Comparison of ENCODE assay signal across 8 cellular contexts in the genomic region with DNA sequence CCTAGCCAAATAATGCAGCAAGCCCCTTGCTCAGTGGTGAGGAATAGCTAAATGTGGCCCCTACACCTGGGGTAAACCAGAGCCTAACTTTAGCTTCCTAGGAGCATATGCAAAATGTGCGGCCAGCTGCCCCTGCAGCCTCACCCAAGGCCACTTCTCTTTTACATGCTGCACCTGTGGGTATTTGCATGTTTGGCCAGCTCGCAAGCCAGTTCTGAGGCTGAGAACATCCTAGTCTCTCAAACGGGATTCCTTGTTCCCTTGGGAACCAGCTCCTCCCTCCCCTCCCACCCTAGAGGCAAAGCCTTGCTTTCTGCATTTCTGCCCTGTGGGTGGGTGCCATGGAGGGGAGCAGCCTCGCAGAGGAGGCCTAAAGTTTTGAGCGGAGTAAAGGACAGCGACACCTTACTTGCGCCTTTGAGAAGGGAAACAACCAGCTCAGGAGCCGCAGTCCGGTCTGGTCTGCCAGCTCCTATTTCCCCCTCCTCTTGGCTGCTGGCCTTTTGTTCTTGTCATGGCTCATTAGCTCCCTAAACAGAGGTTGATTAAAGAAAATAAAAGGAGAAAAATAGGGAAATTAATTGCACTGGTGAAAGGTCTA.
DNase-seq lines count a peak whose midpoint lies in the region; ATAC-seq and TF ChIP-seq lines count a peak whose summit lies in the region.

No MANE protein-coding gene starts in this region.

- CTCF ChIA-PET in PC-3 (lab: Charles Lee), result no interaction called here

- no TSS peak for BruUV-seq in PC-3 (replicated peaks; lab: Mats Ljungman, UMichigan)

- H3K27me3 ChIP-seq in iPS-20b (ENCODE audit: insufficient read depth, low read length) (no peaks in the 10 kb centered on the region), PC-3 (ENCODE audit: low read length) (no peaks in the 10 kb centered on the region), trophoblast cell (ENCODE audit: insufficient read depth, low read length) (no peaks in the 10 kb centered on the region)

- H3K14ac ChIP-seq in trophoblast cell (ENCODE audit: low read length), result no peak overlapping the region

- no CpG with 5 or more reads among the region's 9 CpGs for WGBS in trophoblast cell (ENCODE audit: extremely low coverage, insufficient coverage, insufficient read length)

- H3K18ac ChIP-seq in trophoblast cell (ENCODE audit: low read length), result no peak overlapping the region

- no peaks in the 10 kb centered on the region for H3K9me2 ChIP-seq in PC-3 (replicated peaks; ENCODE audit: low read length)

- H2AFZ ChIP-seq in PC-3 (ENCODE audit: low read length) (no peak overlapping the region), trophoblast cell (ENCODE audit: insufficient read depth, low read length, poor library complexity) (no peak overlapping the region)

- POLR2A ChIA-PET in PC-3 (lab: Charles Lee; ENCODE audit: unreplicated experiment), result no interaction called here

- no peak overlapping the region for H3K4ac ChIP-seq in trophoblast cell (ENCODE audit: low read depth, low read length)

- DNase-seq in PC-3 (no peak), NCI-H2227 (lab: John Stamatoyannopoulos, UW; ENCODE audit: unreplicated experiment) (no peak), trophoblast cell (no peak)
- DNase-seq in stimulated activated CD4-positive, alpha-beta T cell treated with anti-CD3 and anti-CD28 coated beads, Interleukin-4, amount 100 ng/mL, for 1 hour, result no peak

- H4K12ac ChIP-seq in trophoblast cell (ENCODE audit: low read depth, low read length), result no peak overlapping the region

- no peak overlapping the region for H4K8ac ChIP-seq in trophoblast cell (ENCODE audit: low read depth, low read length)

- H2BK5ac ChIP-seq in trophoblast cell (ENCODE audit: low read depth, low read length, poor library complexity), result no peak overlapping the region

- H3K4me2 ChIP-seq in PC-3 (ENCODE audit: low read length) (no peak overlapping the region), trophoblast cell (ENCODE audit: low read length) (no peak overlapping the region)

- ATAC-seq in GM18520 (IDR thresholded peaks at IDR 0.05; ENCODE audit: unreplicated experiment) (peak; percentile 60), GM21825 (IDR thresholded peaks at IDR 0.05; ENCODE audit: unreplicated experiment) (peak; percentile 66), HG03575 (IDR thresholded peaks at IDR 0.05; ENCODE audit: extremely low read depth, insufficient number of reproducible peaks, low FRiP score, unreplicated experiment) (peak; percentile 56), PC-3 (no peak)

- H3K9me3 ChIP-seq in iPS-20b (ENCODE audit: insufficient read depth, low read depth, low read length) (no peaks in the 10 kb centered on the region), PC-3 (ENCODE audit: low read length) (no peaks in the 10 kb centered on the region), trophoblast cell (ENCODE audit: insufficient read depth, low read depth, low read length) (no peaks in the 10 kb centered on the region)

- TF ChIP-seq CTCF in PC-3 (conservative IDR thresholded peaks at IDR 0.05; ENCODE audit: low read depth, low read length), result no peak

- no peaks in the 10 kb centered on the region for H3K79me1 ChIP-seq in trophoblast cell (ENCODE audit: low read length)

- H3K79me2 ChIP-seq in PC-3 (ENCODE audit: low read length) (no peaks in the 10 kb centered on the region), trophoblast cell (ENCODE audit: control insufficient read depth, insufficient read depth, low read length, poor library complexity) (no peaks in the 10 kb centered on the region)

- no peaks in the 10 kb centered on the region for H4K20me1 ChIP-seq in PC-3 (ENCODE audit: low read length)

- H3K36me3 ChIP-seq in iPS-20b (ENCODE audit: insufficient read depth, low read depth, low read length), result no peaks in the 10 kb centered on the region
- H3K36me3 ChIP-seq in PC-3 (ENCODE audit: low read depth, low read length), result no peaks in the 10 kb centered on the region
- no peaks in the 10 kb centered on the region for H3K36me3 ChIP-seq in trophoblast cell (ENCODE audit: control insufficient read depth in 1 of 2, insufficient read depth in 2 of 2, low read length in 2 of 2)

- peak overlapping the region; percentile 38; the same call in 1 of the 2 replicates for H3K9ac ChIP-seq in iPS-20b (ENCODE audit: low read depth, low read length)
- no peak overlapping the region for H3K9ac ChIP-seq in PC-3 (ENCODE audit: low read length)
- H3K9ac ChIP-seq in trophoblast cell (ENCODE audit: low read length), result no peak overlapping the region

- H3K4me1 ChIP-seq in iPS-20b (ENCODE audit: insufficient read depth, low read length), result peaks cover 24% of the 10 kb centered on the region
- no peaks in the 10 kb centered on the region for H3K4me1 ChIP-seq in PC-3 (ENCODE audit: insufficient read depth, low read length)
- H3K4me1 ChIP-seq in trophoblast cell (ENCODE audit: control insufficient read depth in 1 of 2, insufficient read depth in 2 of 2, low read length in 2 of 2), result peaks cover 0 to 2% of the 10 kb centered on the region in 2 experiments

- no peak overlapping the region for H2AK5ac ChIP-seq in trophoblast cell (ENCODE audit: low read length)

- no peak overlapping the region for H3K23ac ChIP-seq in trophoblast cell (ENCODE audit: low read length)

- no peak overlapping the region for H2BK12ac ChIP-seq in trophoblast cell (ENCODE audit: low read length)

- intact Hi-C loops in PC-3 (cut with micrococcal nuclease), result no loop called here

- H2BK120ac ChIP-seq in trophoblast cell (ENCODE audit: insufficient read depth, low read length, poor library complexity), result no peak overlapping the region

- H4K91ac ChIP-seq in trophoblast cell (ENCODE audit: low read depth, low read length), result no peak overlapping the region

- H3K27ac ChIP-seq in iPS-20b (ENCODE audit: low read length) (no peak overlapping the region), PC-3 (ENCODE audit: low read length) (no peak overlapping the region), trophoblast cell (ENCODE audit: low read depth, low read length) (no peak overlapping the region)

- H3K4me3 ChIP-seq in iPS-20b (ENCODE audit: low read length) (peak overlapping the region; percentile 27; the same call in 1 of the 2 replicates), PC-3 (ENCODE audit: low read length) (no peak overlapping the region), trophoblast cell (ENCODE audit: low read depth, low read length) (no peak overlapping the region)

- H3F3A ChIP-seq in PC-3 (ENCODE audit: low read length, unreplicated experiment), result no peaks in the 10 kb centered on the region
